19 cellular contexts compared by ENCODE assay signal in the genomic region with DNA sequence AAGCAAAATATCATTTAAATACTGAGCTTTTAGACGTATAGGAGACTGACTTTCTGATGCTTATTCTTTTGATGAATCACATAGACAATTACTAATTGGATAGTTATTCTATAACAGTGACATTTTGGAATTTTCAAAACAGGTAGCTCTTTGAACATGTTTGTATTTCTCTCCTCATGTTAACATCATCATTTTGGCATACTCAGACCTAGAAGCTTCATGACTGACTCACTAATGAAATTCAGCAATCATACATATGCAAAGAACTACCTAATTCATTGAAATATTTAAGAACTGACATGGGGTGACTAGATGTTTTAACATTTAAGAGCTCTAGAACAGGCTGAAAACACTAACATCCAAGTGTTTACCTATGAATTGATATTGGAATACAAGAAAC.
DNase-seq lines count a peak whose midpoint lies in the region; ATAC-seq and FAIRE-seq lines count a peak whose summit lies in the region.
"Had no signal": no experiment of that assay in that cellular context is flagged by ENCODE, and none has a peak within 500 bp of the region (broad histone marks: within the 10 kb centered on the region; RNA-seq: fewer than 3 reads in every experiment).

No MANE protein-coding gene starts in this region.

- peak; percentile 69 for FAIRE-seq in colon (lab: Jason Lieb, UNC)
- FAIRE-seq: GM12878 had no signal

- no peaks in the 10 kb centered on the region for H3K4me1 Mint-ChIP-seq in activated naive CD8-positive, alpha-beta T cell treated with anti-CD3 and anti-CD28 coated beads, Interleukin-2, amount 50 U/mL, for 24 hours
- H3K4me1 Mint-ChIP-seq: CD14-positive monocyte had no signal

- no peak overlapping the region for H3K27ac Mint-ChIP-seq in activated naive CD8-positive, alpha-beta T cell treated with anti-CD3 and anti-CD28 coated beads, Interleukin-2, amount 50 U/mL, for 24 hours
- H3K27ac Mint-ChIP-seq: CD14-positive monocyte, HFFc6 had no signal

- H3K36me3 Mint-ChIP-seq in activated naive CD8-positive, alpha-beta T cell treated with anti-CD3 and anti-CD28 coated beads, Interleukin-2, amount 50 U/mL, for 24 hours (ENCODE audit: low read depth), result peaks cover 6% of the 10 kb centered on the region

- H3K27me3 Mint-ChIP-seq in activated naive CD8-positive, alpha-beta T cell treated with anti-CD3 and anti-CD28 coated beads, Interleukin-2, amount 50 U/mL, for 24 hours, result no peaks in the 10 kb centered on the region

- no peak overlapping the region for H3K4me3 Mint-ChIP-seq in activated naive CD8-positive, alpha-beta T cell treated with anti-CD3 and anti-CD28 coated beads, Interleukin-2, amount 50 U/mL, for 24 hours
- H3K4me3 Mint-ChIP-seq: CD14-positive monocyte, HFFc6 had no signal

- H3K9me3 Mint-ChIP-seq in activated naive CD8-positive, alpha-beta T cell treated with anti-CD3 and anti-CD28 coated beads, Interleukin-2, amount 50 U/mL, for 24 hours, result no peaks in the 10 kb centered on the region
- H3K9me3 Mint-ChIP-seq: CD14-positive monocyte, HFFc6 had no signal

- DNase-seq in GM03348 (ENCODE audit: low spot score) (peak; percentile 10), M059J (ENCODE audit: low read depth) (peak; percentile 9), kidney tubule cell (ENCODE audit: low spot score) (peak; percentile 57), NCI-H1694 (lab: John Stamatoyannopoulos, UW) (no peak), AG08395 (ENCODE audit: low spot score) (no peak)
- no peak for DNase-seq in activated naive CD8-positive, alpha-beta T cell treated with anti-CD3 and anti-CD28 coated beads, Interleukin-2, amount 50 U/mL, for 24 hours
- DNase-seq: DMS 273 treated with DMSO at 0.1 percent for 48 hours, DND-41, GF-D8, HFFc6, NCI-H1417 treated with DMSO at 0.1 percent for 48 hours, NCI-H1930, NCI-H345, NCI-H526, Right ventricle myocardium superior had no signal

- no peak for ATAC-seq in activated naive CD8-positive, alpha-beta T cell treated with anti-CD3 and anti-CD28 coated beads, Interleukin-2, amount 50 U/mL, for 24 hours
- ATAC-seq: GM12878, Panc1 had no signal

Comparison
In these comparisons a context has a peak if more than half of its experiments do, and no peak if none do; other contexts are left out.
1. DNase-seq: peak in GM03348 (single experiment), M059J (single experiment) and kidney tubule cell (single experiment); none in activated naive CD8-positive, alpha-beta T cell treated with anti-CD3 and anti-CD28 coated beads, Interleukin-2, amount 50 U/mL, for 24 hours (single experiment), NCI-H1694 (single experiment) and AG08395 (single experiment).